8 cellular contexts compared by ENCODE assay signal in the genomic region with DNA sequence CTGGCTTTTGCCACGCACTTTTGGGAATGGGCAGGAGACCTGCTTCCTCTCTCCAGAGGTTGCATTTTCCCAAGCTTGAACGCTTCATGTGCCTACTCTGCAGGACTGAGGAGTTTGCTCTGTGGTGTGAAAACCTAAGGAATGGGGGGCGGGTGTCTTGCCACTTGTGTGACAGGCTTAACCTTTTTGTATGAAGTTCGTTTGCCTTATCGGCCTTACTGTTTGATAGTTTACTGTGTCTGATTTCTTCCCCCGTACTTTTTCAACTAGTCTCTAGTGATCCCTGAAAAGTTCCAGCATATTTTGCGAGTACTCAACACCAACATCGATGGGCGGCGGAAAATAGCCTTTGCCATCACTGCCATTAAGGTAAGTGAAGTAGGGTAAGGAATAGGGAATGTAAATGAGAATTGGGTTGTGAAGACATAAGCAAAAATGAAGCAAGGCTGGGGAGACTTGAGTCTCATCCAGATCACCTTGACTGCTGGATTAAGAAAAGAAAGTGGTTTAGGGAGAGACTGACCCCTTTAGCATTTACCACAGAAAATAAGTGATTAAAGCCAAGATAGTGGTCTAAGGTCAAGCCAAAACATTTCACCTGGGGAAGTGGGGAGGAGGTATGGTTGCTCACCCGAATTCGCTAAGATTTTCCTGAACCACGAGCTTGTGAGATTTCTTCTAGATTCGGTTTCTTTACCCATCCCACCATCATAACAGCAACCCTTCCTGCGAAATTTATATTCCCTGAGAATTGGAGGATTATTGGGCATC. TPM values are rescaled to one million over a fixed set of nuclear protein-coding genes. Genes with fewer than 3 reads are reported as not detected.
DNase-seq lines count a peak whose midpoint lies in the region; ATAC-seq, FAIRE-seq and TF ChIP-seq lines count a peak whose summit lies in the region.

No MANE protein-coding gene starts in this region.

- peaks cover 57% of the 10 kb centered on the region for H3F3A ChIP-seq in neural progenitor cell (ENCODE audit: low read depth)

- peak overlapping the region; percentile 97; the same call in 1 of the 2 replicates for H4K8ac ChIP-seq in H1 (ENCODE audit: extremely low read depth, insufficient read depth, low read length)

- H3K9me3 ChIP-seq in OCI-LY3 (ENCODE audit: insufficient read depth, low read length) (no peaks in the 10 kb centered on the region), H1 (ENCODE audit: insufficient read depth in 2 of 2, low read depth in 1 of 2, low read length in 1 of 2) (no peaks in the 10 kb centered on the region), neural progenitor cell (ENCODE audit: low read depth) (no peaks in the 10 kb centered on the region)

- TF ChIP-seq RAD21 in H1 (IDR thresholded peaks at IDR 0.05 in 1 of 2, conservative IDR thresholded peaks at IDR 0.05 in 1 of 2; ENCODE audit: low read depth in 2 of 2, low read length in 2 of 2): no peak

- H2AFZ ChIP-seq in OCI-LY3 (ENCODE audit: low read depth, low read length) (no peak overlapping the region), H1 (ENCODE audit: low read length) (no peak overlapping the region), neural progenitor cell (replicated peaks) (peak overlapping the region; percentile 7)

- DNase-seq in H1 (ENCODE audit: low read depth in 1 of 2, low spot score in 2 of 2): no peak
- DNase-seq in neural progenitor cell (ENCODE audit: low spot score): no peak
- DNase-seq in T-helper 9 cell: no peak

- H3K79me2 ChIP-seq in OCI-LY3 (ENCODE audit: low read length) (peaks cover 55% of the 10 kb centered on the region), H1 (ENCODE audit: control insufficient read depth in 1 of 2, insufficient read depth in 2 of 2, low read length in 2 of 2) (peaks cover 26 to 43% of the 10 kb centered on the region in 2 experiments), neural progenitor cell (ENCODE audit: low read depth) (peaks cover 52% of the 10 kb centered on the region)

- peaks cover 18% of the 10 kb centered on the region for H3K23me2 ChIP-seq in H1 (ENCODE audit: low read depth, low read length)

- H3K9me3 Mint-ChIP-seq in neural progenitor cell: no peaks in the 10 kb centered on the region

- peaks cover 6% of the 10 kb centered on the region for H3K27me3 Mint-ChIP-seq in neural progenitor cell (ENCODE audit: insufficient read depth, low read depth)

- no peak for TF ChIP-seq CTCF in C4-2B (conservative IDR thresholded peaks at IDR 0.05)
- no peak for TF ChIP-seq CTCF in OCI-LY3 (IDR thresholded peaks at IDR 0.05; ENCODE audit: low read depth, low read length)
- TF ChIP-seq CTCF in H1 (IDR thresholded peaks at IDR 0.05; ENCODE audit: control extremely low read depth in 1 of 3, insufficient read depth in 1 of 3, low read depth in 1 of 3, low read length in 3 of 3): no peak
- no peak for TF ChIP-seq CTCF in neural progenitor cell (IDR thresholded peaks at IDR 0.05)

- H3K36me3 Mint-ChIP-seq in neural progenitor cell: peaks cover 34% of the 10 kb centered on the region

- H3K4me3 ChIP-seq in OCI-LY3 (ENCODE audit: low read length) (peak overlapping the region; percentile 97), H1 (ENCODE audit: extremely low read depth in 1 of 4, insufficient read depth in 2 of 4, low read depth in 3 of 4, low read length in 4 of 4) (peak overlapping the region; percentile 81 to 100 (median 100)), neural progenitor cell (peak overlapping the region; percentile 83)

- no peak overlapping the region for H2BK12ac ChIP-seq in H1 (ENCODE audit: low read depth, low read length)

- H3K18ac ChIP-seq in H1 (ENCODE audit: extremely low read depth, low read length): peak overlapping the region; percentile 76; the same call in 1 of the 2 replicates

- H2BK15ac ChIP-seq in H1 (ENCODE audit: low read length): no peak overlapping the region

- H2BK5ac ChIP-seq in H1 (ENCODE audit: low read depth, low read length): peak overlapping the region; percentile 72; the same call in 1 of the 2 replicates

- TF ChIP-seq POLR2A in H1 (IDR thresholded peaks at IDR 0.05; ENCODE audit: control extremely low read depth in 1 of 2, low read depth in 2 of 2, low read length in 2 of 2): no peak

- H3K9ac ChIP-seq in OCI-LY3 (ENCODE audit: low read length) (peak overlapping the region; percentile 94), H1 (replicated peaks in 1 of 4; ENCODE audit: extremely low read depth in 1 of 4, low read depth in 3 of 4, low read length in 3 of 4) (peak overlapping the region; percentile 92 to 99 (median 92)), neural progenitor cell (peak overlapping the region; percentile 94)

- H3K4me2 ChIP-seq in OCI-LY3 (ENCODE audit: low read length): peak overlapping the region; percentile 89
- peak overlapping the region; percentile 86 to 96 for H3K4me2 ChIP-seq in H1 (ENCODE audit: insufficient read depth in 1 of 2, low read depth in 2 of 2, low read length in 2 of 2)
- H3K4me2 ChIP-seq in neural progenitor cell: peak overlapping the region; percentile 98

- H2BK120ac ChIP-seq in H1 (replicated peaks; ENCODE audit: low read depth, low read length): no peak overlapping the region

- H4K20me1 ChIP-seq in OCI-LY3 (ENCODE audit: insufficient read depth, low read length) (peaks cover 40% of the 10 kb centered on the region), H1 (replicated peaks in 1 of 2; ENCODE audit: control insufficient read depth in 1 of 2, insufficient read depth in 2 of 2, low read length in 2 of 2) (peaks cover 9 to 16% of the 10 kb centered on the region in 2 experiments), neural progenitor cell (ENCODE audit: low read depth) (peaks cover 54% of the 10 kb centered on the region)

- POLR2A ChIA-PET in H1 (lab: Charles Lee; ENCODE audit: partially characterized antibody): interaction anchor here (0.5 to 5.4 kb wide), 37 partner anchors 9 to 303 kb away, joined by 3 to 88 read pairs (median 7); partner anchors contain the start of genes BRD2, CUTA, HSD17B8 and PFDN6

- peak overlapping the region; percentile 23 for H3K56ac ChIP-seq in H1 (replicated peaks; ENCODE audit: insufficient read length, low read depth, low read length)

- WGBS in H1 (ENCODE audit: extremely low coverage in 1 of 2, insufficient coverage in 1 of 2, insufficient read length in 1 of 2, insufficient replicate concordance in 2 of 2, low coverage in 1 of 2, low lambda C conversion rate in 2 of 2, missing lambda C conversion rate in 1 of 2), 2 experiments: 10% methylated on average over 15 of the region's 15 CpGs; no CpG with 5 or more reads in 1 of the 2 experiments

- H3K27ac Mint-ChIP-seq in neural progenitor cell: peak overlapping the region; percentile 43

- TF ChIP-seq EP300 in H1 (IDR thresholded peaks at IDR 0.05; ENCODE audit: borderline replicate concordance in 1 of 2, low read depth in 2 of 2, low read length in 2 of 2): no peak

- no peak overlapping the region for H3K23ac ChIP-seq in H1 (ENCODE audit: insufficient read length)

- H3K4me3 Mint-ChIP-seq in neural progenitor cell: peak overlapping the region; percentile 100

- no peak overlapping the region for H4K5ac ChIP-seq in H1 (ENCODE audit: insufficient read length, low read depth, low read length)

- H2BK20ac ChIP-seq in H1 (ENCODE audit: low read length): no peak overlapping the region

- FAIRE-seq in H1 (lab: Jason Lieb, UNC): no peak

- CTCF ChIA-PET in H1 (lab: Charles Lee; ENCODE audit: partially characterized antibody): interaction anchor here (1.0 to 4.3 kb wide), 4 partner anchors 8 to 40 kb away, joined by 3 to 15 read pairs (median 8); partner anchors contain the start of gene RGL2

- H3K27ac ChIP-seq in C4-2B (peak overlapping the region; percentile 97), OCI-LY3 (ENCODE audit: low read length) (peak overlapping the region; percentile 69), H1 (ENCODE audit: low read depth, low read length) (peak overlapping the region; percentile 85), neural progenitor cell (peak overlapping the region; percentile 74)

- H3K36me3 ChIP-seq in OCI-LY3 (replicated peaks; ENCODE audit: low read depth, low read length) (peaks cover 46% of the 10 kb centered on the region), H1 (ENCODE audit: control insufficient read depth in 2 of 4, insufficient read depth in 4 of 4, low read length in 3 of 4) (peaks cover 19 to 53% (median 41%) of the 10 kb centered on the region in 4 experiments; a peak in 7 of 8 replicates), neural progenitor cell (peaks cover 8% of the 10 kb centered on the region)

- no peaks in the 10 kb centered on the region for H3K27me3 ChIP-seq in OCI-LY3 (ENCODE audit: low read depth, low read length)
- H3K27me3 ChIP-seq in H1 (replicated peaks in 1 of 4; ENCODE audit: control insufficient read depth in 3 of 4, extremely low read depth in 1 of 4, insufficient read depth in 3 of 4, low read length in 3 of 4): no peaks in the 10 kb centered on the region
- no peaks in the 10 kb centered on the region for H3K27me3 ChIP-seq in neural progenitor cell

- H2AK5ac ChIP-seq in H1 (ENCODE audit: low read depth, low read length): peak overlapping the region; percentile 30; the same call in 1 of the 2 replicates

- H3K4ac ChIP-seq in H1 (replicated peaks; ENCODE audit: insufficient read length, low read depth, low read length): peak overlapping the region; percentile 47

- peaks cover 43% of the 10 kb centered on the region for H3K4me1 ChIP-seq in OCI-LY3 (ENCODE audit: low read length)
- H3K4me1 ChIP-seq in H1 (replicated peaks in 1 of 4; ENCODE audit: control insufficient read depth in 3 of 4, insufficient read depth in 4 of 4, low read length in 3 of 4): peaks cover 0 to 22% (median 8%) of the 10 kb centered on the region in 4 experiments; a peak in 6 of 7 replicates
- H3K4me1 ChIP-seq in neural progenitor cell: peaks cover 42% of the 10 kb centered on the region

- peaks cover 52% of the 10 kb centered on the region for H3K4me1 Mint-ChIP-seq in neural progenitor cell

- peak overlapping the region; percentile 49 for H4K91ac ChIP-seq in H1 (replicated peaks; ENCODE audit: insufficient read length, low read length)

- no peak overlapping the region for H3K14ac ChIP-seq in H1 (ENCODE audit: insufficient read length)

- H3K79me1 ChIP-seq in H1 (ENCODE audit: low read depth, low read length): peaks cover 6% of the 10 kb centered on the region; the same call in 1 of the 2 replicates

- ATAC-seq in GM19397 (IDR thresholded peaks at IDR 0.05; ENCODE audit: unreplicated experiment) (no peak), HG03460 (IDR thresholded peaks at IDR 0.05; ENCODE audit: unreplicated experiment) (no peak), GM18867 (IDR thresholded peaks at IDR 0.05; ENCODE audit: unreplicated experiment) (no peak)

RNA-seq across cellular contexts. Expression of gene RPS18, which starts 0.7 kb away (rescaled TPM):
- total RNA-seq in H1 (2021; fragmentation: NEBNext Ultra II Directional; extraction: Animal tissue kit (Norgen Biotek cat#: 25700)): 2,791 and 2,796 TPM in 2 replicates
- polyA plus RNA-seq in H1 (2011; rRNA removed): 4,466 and 7,099 TPM in 2 replicates
- 7,733 TPM for polyA plus RNA-seq in H1 (2011; cell fraction: cytosol; rRNA removed)
- polyA plus RNA-seq in H1 (2011; cell fraction: nucleus; rRNA removed): 3,457 TPM
- 3,300 to 7,487 TPM (median 6,391 TPM) in 4 replicates for polyA plus RNA-seq in H1 (2012, experiment 1 of 2)
- 4,408 TPM for polyA plus RNA-seq in H1 (2012, experiment 2 of 2)
- polyA plus RNA-seq in H1 (2013, experiment 1 of 2): 7,766 TPM
- 7,882 TPM for polyA plus RNA-seq in H1 (2013, experiment 2 of 2)
- polyA minus RNA-seq in H1 (2011; rRNA and poly(A)+ RNA removed): 2,102 and 2,497 TPM in 2 replicates
- 906 TPM for polyA minus RNA-seq in H1 (2011; cell fraction: cytosol; rRNA and poly(A)+ RNA removed)
- polyA minus RNA-seq in H1 (2011; cell fraction: nucleus; rRNA and poly(A)+ RNA removed): 873 TPM
- 4,188 and 4,663 TPM in 2 replicates for total RNA-seq in neural progenitor cell (ENCODE audit: low replicate concordance)

RNA-seq across cellular contexts. Expression of gene VPS52, which starts 0.9 kb away (rescaled TPM):
- 35.0 and 36.5 TPM in 2 replicates for total RNA-seq in H1 (2021; fragmentation: NEBNext Ultra II Directional; extraction: Animal tissue kit (Norgen Biotek cat#: 25700))
- polyA plus RNA-seq in H1 (2011; rRNA removed): 86.3 and 89.7 TPM in 2 replicates
- polyA plus RNA-seq in H1 (2011; cell fraction: cytosol; rRNA removed): 59.2 TPM
- 180 TPM for polyA plus RNA-seq in H1 (2011; cell fraction: nucleus; rRNA removed)
- 37.9 to 44.1 TPM (median 43.2 TPM) in 4 replicates for polyA plus RNA-seq in H1 (2012, experiment 1 of 2)
- 35.8 TPM for polyA plus RNA-seq in H1 (2012, experiment 2 of 2)
- 41.3 TPM for polyA plus RNA-seq in H1 (2013, experiment 1 of 2)
- polyA plus RNA-seq in H1 (2013, experiment 2 of 2): 37.9 TPM
- 97.9 and 120 TPM in 2 replicates for polyA minus RNA-seq in H1 (2011; rRNA and poly(A)+ RNA removed)
- 33.8 TPM for polyA minus RNA-seq in H1 (2011; cell fraction: cytosol; rRNA and poly(A)+ RNA removed)
- 77.5 TPM for polyA minus RNA-seq in H1 (2011; cell fraction: nucleus; rRNA and poly(A)+ RNA removed)
- total RNA-seq in neural progenitor cell (ENCODE audit: low replicate concordance): 28.7 and 38.4 TPM in 2 replicates

RNA-seq across cellular contexts. Expression of gene B3GALT4, which starts 4.4 kb away (rescaled TPM):
- total RNA-seq in H1 (2021; fragmentation: NEBNext Ultra II Directional; extraction: Animal tissue kit (Norgen Biotek cat#: 25700)): 3.0 and 4.2 TPM in 2 replicates
- 2.2 and 3.2 TPM in 2 replicates for polyA plus RNA-seq in H1 (2011; rRNA removed)
- 2.2 TPM for polyA plus RNA-seq in H1 (2011; cell fraction: cytosol; rRNA removed)
- polyA plus RNA-seq in H1 (2011; cell fraction: nucleus; rRNA removed): 3.3 TPM
- 1.9 to 2.4 TPM (median 2.1 TPM) in 4 replicates for polyA plus RNA-seq in H1 (2012, experiment 1 of 2)
- 1.9 TPM for polyA plus RNA-seq in H1 (2012, experiment 2 of 2)
- polyA plus RNA-seq in H1 (2013, experiment 1 of 2): 1.8 TPM
- 1.6 TPM for polyA plus RNA-seq in H1 (2013, experiment 2 of 2)
- 2.4 and 2.7 TPM in 2 replicates for polyA minus RNA-seq in H1 (2011; rRNA and poly(A)+ RNA removed)
- polyA minus RNA-seq in H1 (2011; cell fraction: cytosol; rRNA and poly(A)+ RNA removed): 3.4 TPM
- polyA minus RNA-seq in H1 (2011; cell fraction: nucleus; rRNA and poly(A)+ RNA removed): 13.2 TPM
- total RNA-seq in neural progenitor cell (ENCODE audit: low replicate concordance): 1.1 and 2.1 TPM in 2 replicates

RNA-seq across cellular contexts. Expression of gene WDR46, which starts 16.5 kb away (rescaled TPM):
- 91.0 and 99.4 TPM in 2 replicates for total RNA-seq in H1 (2021; fragmentation: NEBNext Ultra II Directional; extraction: Animal tissue kit (Norgen Biotek cat#: 25700))
- polyA plus RNA-seq in H1 (2011; rRNA removed): 69.7 and 71.3 TPM in 2 replicates
- 78.1 TPM for polyA plus RNA-seq in H1 (2011; cell fraction: cytosol; rRNA removed)
- 118 TPM for polyA plus RNA-seq in H1 (2011; cell fraction: nucleus; rRNA removed)
- 79.6 to 117 TPM (median 101 TPM) in 4 replicates for polyA plus RNA-seq in H1 (2012, experiment 1 of 2)
- 79.5 TPM for polyA plus RNA-seq in H1 (2012, experiment 2 of 2)
- polyA plus RNA-seq in H1 (2013, experiment 1 of 2): 99.8 TPM
- polyA plus RNA-seq in H1 (2013, experiment 2 of 2): 97.1 TPM
- polyA minus RNA-seq in H1 (2011; rRNA and poly(A)+ RNA removed): 102 and 111 TPM in 2 replicates
- polyA minus RNA-seq in H1 (2011; cell fraction: cytosol; rRNA and poly(A)+ RNA removed): 82.9 TPM
- polyA minus RNA-seq in H1 (2011; cell fraction: nucleus; rRNA and poly(A)+ RNA removed): 56.9 TPM
- 31.1 and 43.5 TPM in 2 replicates for total RNA-seq in neural progenitor cell (ENCODE audit: low replicate concordance)

RNA-seq across cellular contexts. Expression of gene PFDN6, which starts 16.9 kb away (rescaled TPM):
- total RNA-seq in H1 (2021; fragmentation: NEBNext Ultra II Directional; extraction: Animal tissue kit (Norgen Biotek cat#: 25700)): 93.3 and 95.7 TPM in 2 replicates
- 32.0 and 33.5 TPM in 2 replicates for polyA plus RNA-seq in H1 (2011; rRNA removed)
- 71.5 TPM for polyA plus RNA-seq in H1 (2011; cell fraction: cytosol; rRNA removed)
- 51.7 TPM for polyA plus RNA-seq in H1 (2011; cell fraction: nucleus; rRNA removed)
- polyA plus RNA-seq in H1 (2012, experiment 1 of 2): 122 to 163 TPM (median 157 TPM) in 4 replicates
- 109 TPM for polyA plus RNA-seq in H1 (2012, experiment 2 of 2)
- polyA plus RNA-seq in H1 (2013, experiment 1 of 2): 69.3 TPM
- 75.8 TPM for polyA plus RNA-seq in H1 (2013, experiment 2 of 2)
- polyA minus RNA-seq in H1 (2011; rRNA and poly(A)+ RNA removed): 16.3 and 18.6 TPM in 2 replicates
- polyA minus RNA-seq in H1 (2011; cell fraction: cytosol; rRNA and poly(A)+ RNA removed): 22.9 TPM
- polyA minus RNA-seq in H1 (2011; cell fraction: nucleus; rRNA and poly(A)+ RNA removed): 23.2 TPM
- 35.6 and 54.5 TPM in 2 replicates for total RNA-seq in neural progenitor cell (ENCODE audit: low replicate concordance)
